Comparison of ENCODE assay signal across 6 cellular contexts in genomic region chr7:155138204-155138603, GRCh38.
"Had no signal": no experiment of that assay in that cellular context is flagged by ENCODE, and none has a peak within 500 bp of the region (broad histone marks: within the 10 kb centered on the region; RNA-seq: fewer than 3 reads in every experiment).

No MANE protein-coding gene starts in this region.

- ATAC-seq: GM23338, HepG2 had no signal

- H3K4me3 ChIP-seq: GM23338 had no signal

- DNase-seq: H9, HCEC 1CT, KBM-7 had no signal

- H3K4me2 ChIP-seq: GM23338 had no signal

- H3K27ac ChIP-seq: HL-60 had no signal
